Comparison of ENCODE assay signal across 1 cellular context in the genomic region with DNA sequence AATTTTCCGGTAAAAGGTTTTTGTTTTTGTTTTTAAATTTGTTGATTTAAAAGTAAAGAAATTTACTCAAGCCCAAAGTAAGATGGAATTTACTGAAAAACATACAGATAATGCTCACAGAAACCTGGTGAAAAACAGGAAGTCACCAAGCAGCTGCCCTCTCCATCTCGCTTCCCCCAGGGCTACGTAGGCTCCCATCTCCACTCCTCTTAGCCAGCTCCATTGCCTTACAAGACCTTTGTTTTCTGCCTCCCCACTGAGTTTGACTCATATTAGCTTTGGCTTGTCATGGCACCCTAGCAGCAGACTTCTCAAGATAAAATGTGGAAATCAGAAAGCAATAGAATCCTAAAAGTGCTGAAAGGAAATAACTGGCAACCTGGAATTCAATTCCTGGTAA.
TF ChIP-seq lines count a peak whose summit lies in the region.

No MANE protein-coding gene starts in this region.

TF ChIP-seq in SK-N-SH treated with all-trans-retinoic acid at 6 μM for 48 hours, 23 proteins besides CTCF, POLR2A, EP300 and RAD21 (continued from another document):
- TF ChIP-seq, protein P1, sequence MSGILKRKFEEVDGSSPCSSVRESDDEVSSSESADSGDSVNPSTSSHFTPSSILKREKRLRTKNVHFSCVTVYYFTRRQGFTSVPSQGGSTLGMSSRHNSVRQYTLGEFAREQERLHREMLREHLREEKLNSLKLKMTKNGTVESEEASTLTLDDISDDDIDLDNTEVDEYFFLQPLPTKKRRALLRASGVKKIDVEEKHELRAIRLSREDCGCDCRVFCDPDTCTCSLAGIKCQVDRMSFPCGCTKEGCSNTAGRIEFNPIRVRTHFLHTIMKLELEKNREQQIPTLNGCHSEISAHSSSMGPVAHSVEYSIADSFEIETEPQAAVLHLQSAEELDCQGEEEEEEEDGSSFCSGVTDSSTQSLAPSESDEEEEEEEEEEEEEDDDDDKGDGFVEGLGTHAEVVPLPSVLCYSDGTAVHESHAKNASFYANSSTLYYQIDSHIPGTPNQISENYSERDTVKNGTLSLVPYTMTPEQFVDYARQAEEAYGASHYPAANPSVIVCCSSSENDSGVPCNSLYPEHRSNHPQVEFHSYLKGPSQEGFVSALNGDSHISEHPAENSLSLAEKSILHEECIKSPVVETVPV (CRISPR knock-in tag; IDR thresholded peaks at IDR 0.05): no peak
